ENCODE assay signal across 8 cellular contexts in the genomic region with DNA sequence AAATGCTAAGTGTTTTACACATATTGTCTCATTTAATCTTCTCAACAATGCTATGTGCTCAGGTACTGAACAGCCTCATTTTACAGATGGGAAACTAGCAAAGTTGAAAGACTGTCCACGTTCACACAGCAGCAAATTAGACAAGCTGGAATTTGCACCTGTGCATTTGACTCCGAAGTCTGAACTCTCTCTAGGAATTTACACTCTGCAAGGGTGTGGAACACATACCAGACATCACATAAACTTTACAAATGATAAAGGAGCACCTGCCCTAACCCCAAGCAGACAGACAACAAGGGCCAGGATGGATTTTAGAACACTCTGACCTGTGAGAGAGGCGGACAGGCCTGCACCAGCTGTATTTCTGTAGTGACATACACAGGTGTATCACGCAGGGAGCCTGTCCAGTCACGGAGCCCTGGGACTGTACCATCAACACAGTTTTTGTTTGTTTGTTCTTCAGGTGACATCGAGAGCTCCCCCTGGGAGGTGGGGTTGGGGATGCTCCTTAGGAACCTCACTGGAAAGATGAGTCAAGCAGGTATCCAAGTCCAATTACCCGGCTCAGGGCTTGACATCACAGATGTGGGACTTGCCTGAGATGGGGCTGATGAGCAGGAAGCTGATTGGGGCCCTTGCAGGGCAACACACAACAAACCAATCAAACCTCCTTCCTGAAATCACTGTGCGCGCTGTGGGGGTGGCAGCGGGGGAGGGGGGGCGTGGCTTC. TPM values are rescaled to one million over a fixed set of nuclear protein-coding genes. Genes with fewer than 3 reads are reported as not detected.
A peak's percentile ranks its signal among the peaks of the same experiment; 100 is the strongest.
DNase-seq lines count a peak whose midpoint lies in the region; ATAC-seq and FAIRE-seq lines count a peak whose summit lies in the region.

No MANE protein-coding gene starts in this region.

- peaks cover 12 to 38% (median 13%) of the 10 kb centered on the region in 7 donors for H3K4me1 Mint-ChIP-seq in naive thymus-derived CD4-positive, alpha-beta T cell

- intact Hi-C loops in naive thymus-derived CD4-positive, alpha-beta T cell (cut with micrococcal nuclease), result no loop called here

- CTCF ChIA-PET in naive thymus-derived CD4-positive, alpha-beta T cell (lab: Charles Lee), result interaction anchor here (1.0 kb wide), 1 partner anchor 60 kb away, joined by 3 read pairs; no protein-coding TSS in a partner anchor

- H3K9me3 Mint-ChIP-seq in naive thymus-derived CD4-positive, alpha-beta T cell, result no peaks in the 10 kb centered on the region

- H3K36me3 Mint-ChIP-seq in naive thymus-derived CD4-positive, alpha-beta T cell, result peaks cover 0 to 20% (median 0%) of the 10 kb centered on the region in 5 donors

- DNase-seq in activated CD4-positive, alpha-beta T cell treated with anti-CD3 and anti-CD28 coated beads for 48 hours, result peak; percentile 34
- DNase-seq in naive thymus-derived CD4-positive, alpha-beta T cell, result peak in 2 of 9 donors; percentile 14 to 47
- DNase-seq in NCI-H1930 (lab: John Stamatoyannopoulos, UW) (no peak), mucosa of gallbladder (ENCODE audit: low spot score) (no peak), UCSD-AML1 (lab: John Stamatoyannopoulos, UW; ENCODE audit: unreplicated experiment) (no peak), RCC 7860 (ENCODE audit: low spot score) (no peak)

- ATAC-seq in GM18867 (IDR thresholded peaks at IDR 0.05; ENCODE audit: unreplicated experiment), result peak; percentile 71
- peak; percentile 67 for ATAC-seq in HG03280 (IDR thresholded peaks at IDR 0.05; ENCODE audit: unreplicated experiment)
- peak; percentile 87 for ATAC-seq in naive thymus-derived CD4-positive, alpha-beta T cell

- H3K4me3 Mint-ChIP-seq in naive thymus-derived CD4-positive, alpha-beta T cell, result peak overlapping the region in 2 of 10 donors; percentile 50 to 69

- H3K36me3 ChIP-seq in naive thymus-derived CD4-positive, alpha-beta T cell (ENCODE audit: control insufficient read depth in 2 of 3, insufficient read depth in 3 of 3, low read length in 3 of 3), result no peaks in the 10 kb centered on the region

- no peak for FAIRE-seq in RCC 7860 (lab: Jason Lieb, UNC)

- peak overlapping the region in 3 of 9 donors; percentile 33 to 83 (median 45) for H3K27ac Mint-ChIP-seq in naive thymus-derived CD4-positive, alpha-beta T cell

- no peak overlapping the region for H3K27ac ChIP-seq in naive thymus-derived CD4-positive, alpha-beta T cell (ENCODE audit: low read depth, low read length)

- H3K4me3 ChIP-seq in naive thymus-derived CD4-positive, alpha-beta T cell (ENCODE audit: low read length), result peak overlapping the region; percentile 8

- H3K9me3 ChIP-seq in naive thymus-derived CD4-positive, alpha-beta T cell (ENCODE audit: control insufficient read depth in 2 of 3, low read length in 3 of 3), result no peaks in the 10 kb centered on the region

- H3K27me3 Mint-ChIP-seq in naive thymus-derived CD4-positive, alpha-beta T cell, result no peaks in the 10 kb centered on the region

- H3K27me3 ChIP-seq in naive thymus-derived CD4-positive, alpha-beta T cell (ENCODE audit: control insufficient read depth in 2 of 2, insufficient read depth in 2 of 2, low read length in 2 of 2), result no peaks in the 10 kb centered on the region

- H3K4me1 ChIP-seq in naive thymus-derived CD4-positive, alpha-beta T cell (ENCODE audit: control insufficient read depth in 2 of 2, insufficient read depth in 2 of 2, low read length in 2 of 2), result peaks cover 9 to 25% of the 10 kb centered on the region in 2 donors

- POLR2A ChIA-PET in naive thymus-derived CD4-positive, alpha-beta T cell (lab: Charles Lee), result no interaction called here

RNA-seq across cellular contexts. Expression of gene MKI67, which starts 31.0 kb away (rescaled TPM):
- 100 to 1,000 TPM in 1 of 5 experiments, 1 to 10 TPM in 2, under 1 TPM in 2; 0.05 to 219 (median 1.6) TPM for total RNA-seq in naive thymus-derived CD4-positive, alpha-beta T cell
- under 1 TPM; 0.12 to 0.20 TPM for polyA plus RNA-seq in naive thymus-derived CD4-positive, alpha-beta T cell
- 3.9 TPM for total RNA-seq in mucosa of gallbladder
